ENCODE assay signal across 20 cellular contexts in the genomic region with DNA sequence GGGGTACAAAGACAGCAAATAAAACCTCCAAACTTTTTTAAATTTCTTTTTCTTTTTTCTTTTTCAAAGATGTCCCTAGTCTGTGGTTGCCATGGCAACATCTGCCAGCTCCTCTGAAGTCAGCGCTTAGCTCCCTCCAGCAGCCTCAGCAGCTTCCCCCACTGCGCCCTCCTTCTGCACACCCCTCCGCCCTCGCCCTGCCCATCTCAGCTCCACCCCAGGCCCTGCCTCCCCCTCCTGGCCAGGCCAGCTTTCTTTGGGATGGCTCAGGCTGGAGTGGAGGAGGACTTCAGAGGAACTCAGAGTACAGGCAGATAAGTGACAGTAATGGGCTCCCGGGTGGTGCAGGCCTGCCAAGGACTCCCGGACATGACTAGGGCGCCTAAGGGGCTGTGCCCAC.
DNase-seq lines count a peak whose midpoint lies in the region; ATAC-seq and TF ChIP-seq lines count a peak whose summit lies in the region.
"Had no signal": no experiment of that assay in that cellular context is flagged by ENCODE, and none has a peak within 500 bp of the region (broad histone marks: within the 10 kb centered on the region; RNA-seq: fewer than 3 reads in every experiment).

No MANE protein-coding gene starts in this region.

- no peaks in the 10 kb centered on the region for H3K36me3 ChIP-seq in HEK293 (ENCODE audit: control insufficient read depth in 2 of 2, insufficient read depth in 1 of 2, low read length in 2 of 2)
- H3K36me3 ChIP-seq: ovary, transverse colon had no signal

- H3K9me3 Mint-ChIP-seq in brain: peaks cover 0 to 4% (median 0%) of the 10 kb centered on the region in 5 experiments
- H3K9me3 Mint-ChIP-seq: activated naive CD4-positive, alpha-beta T cell treated with anti-CD3 and anti-CD28 coated beads, Interleukin-2, amount 50 U/mL, for 24 hours; IgD-negative memory B cell had no signal

- TF ChIP-seq CTCF in HEK293 (tag by site-specific recombination; IDR thresholded peaks at IDR 0.05) (no peak), brain (conservative IDR thresholded peaks at IDR 0.05) (no peak)

- CTCF ChIA-PET in HEK293 (lab: Yijun Ruan, JAX): no interaction called here

- no peaks in the 10 kb centered on the region for H3K9me3 ChIP-seq in HEK293 (ENCODE audit: control insufficient read depth, insufficient read depth, low read depth, low read length)
- H3K9me3 ChIP-seq: ovary, transverse colon had no signal

- H3K4me1 Mint-ChIP-seq in brain: peaks cover 86% of the 10 kb centered on the region
- H3K4me1 Mint-ChIP-seq: IgD-negative memory B cell had no signal

- H3K4me1 ChIP-seq in HEK293 (ENCODE audit: control insufficient read depth, insufficient read depth, low read length): peaks cover 6% of the 10 kb centered on the region
- H3K4me1 ChIP-seq: transverse colon had no signal

- no peak overlapping the region for H3K27ac ChIP-seq in HEK293 (ENCODE audit: extremely low read depth, low read depth, low read length)
- H3K27ac ChIP-seq: hepatocyte, ovary, transverse colon had no signal

- no peaks in the 10 kb centered on the region for H3K36me3 Mint-ChIP-seq in brain
- H3K36me3 Mint-ChIP-seq: activated naive CD4-positive, alpha-beta T cell treated with anti-CD3 and anti-CD28 coated beads, Interleukin-2, amount 50 U/mL, for 24 hours; IgD-negative memory B cell had no signal

- POLR2A ChIA-PET in HEK293 (lab: Yijun Ruan, JAX): no interaction called here

- H3K27me3 Mint-ChIP-seq in brain: peaks cover 3% of the 10 kb centered on the region
- H3K27me3 Mint-ChIP-seq: activated naive CD4-positive, alpha-beta T cell treated with anti-CD3 and anti-CD28 coated beads, Interleukin-2, amount 50 U/mL, for 24 hours had no signal

- peak overlapping the region in 4 of 5 experiments; percentile 29 to 79 (median 56) for H3K27ac Mint-ChIP-seq in brain
- H3K27ac Mint-ChIP-seq: activated naive CD4-positive, alpha-beta T cell treated with anti-CD3 and anti-CD28 coated beads, Interleukin-2, amount 50 U/mL, for 24 hours; IgD-negative memory B cell had no signal

- H3K4me3 Mint-ChIP-seq in brain: no peak overlapping the region
- H3K4me3 Mint-ChIP-seq: activated naive CD4-positive, alpha-beta T cell treated with anti-CD3 and anti-CD28 coated beads, Interleukin-2, amount 50 U/mL, for 24 hours; IgD-negative memory B cell had no signal

- DNase-seq in C1 segment of cervical spinal cord (lab: John Stamatoyannopoulos, UW) (peak in 10 of 14 donors; percentile 7 to 83 (median 34)), midbrain (lab: John Stamatoyannopoulos, UW) (peak; percentile 41), NCI-H146 treated with DMSO at 0.1 percent for 48 hours (lab: John Stamatoyannopoulos, UW; ENCODE audit: unreplicated experiment) (no peak), DMS79 (lab: John Stamatoyannopoulos, UW) (no peak)
- no peak for DNase-seq in effector CD8-positive, alpha-beta T cell (lab: John Stamatoyannopoulos, UW)
- DNase-seq: activated T-cell treated with anti-CD3 and anti-CD28 coated beads for 4 hours; effector memory CD4-positive, alpha-beta T cell; left cardiac atrium; NCI-H1048; NCI-H345; ovary; Right ventricle myocardium superior; stimulated activated CD4-positive, alpha-beta T cell treated with anti-CD3 and anti-CD28 coated beads, Interleukin-4, amount 100 ng/mL, for 4 hours; transverse colon had no signal

- no peak overlapping the region for H3K4me3 ChIP-seq in HEK293 (ENCODE audit: low read depth, low read length)
- H3K4me3 ChIP-seq: hepatocyte, ovary, transverse colon had no signal

- ATAC-seq in GM18502 (IDR thresholded peaks at IDR 0.05; ENCODE audit: poor library complexity, unreplicated experiment): no peak

TF ChIP-seq in HEK293, 187 proteins besides CTCF, POLR2A, EP300 and RAD21:
- no peak for TF ChIP-seq ZNF10 (tag by site-specific recombination; IDR thresholded peaks at IDR 0.05)
- no peak for TF ChIP-seq SP3 (tag by site-specific recombination; IDR thresholded peaks at IDR 0.05)
- TF ChIP-seq ZNF677 (tag by site-specific recombination; IDR thresholded peaks at IDR 0.05): no peak
- TF ChIP-seq KLF1 (tag by site-specific recombination; IDR thresholded peaks at IDR 0.05): peak; percentile 35
- TF ChIP-seq ZFHX2 (tag by site-specific recombination; conservative IDR thresholded peaks at IDR 0.05): peak; percentile 36
- TF ChIP-seq ZNF548 (tag by site-specific recombination; IDR thresholded peaks at IDR 0.05): no peak
- no peak for TF ChIP-seq ZNF792 (tag by site-specific recombination; IDR thresholded peaks at IDR 0.05)
- TF ChIP-seq, protein P1, sequence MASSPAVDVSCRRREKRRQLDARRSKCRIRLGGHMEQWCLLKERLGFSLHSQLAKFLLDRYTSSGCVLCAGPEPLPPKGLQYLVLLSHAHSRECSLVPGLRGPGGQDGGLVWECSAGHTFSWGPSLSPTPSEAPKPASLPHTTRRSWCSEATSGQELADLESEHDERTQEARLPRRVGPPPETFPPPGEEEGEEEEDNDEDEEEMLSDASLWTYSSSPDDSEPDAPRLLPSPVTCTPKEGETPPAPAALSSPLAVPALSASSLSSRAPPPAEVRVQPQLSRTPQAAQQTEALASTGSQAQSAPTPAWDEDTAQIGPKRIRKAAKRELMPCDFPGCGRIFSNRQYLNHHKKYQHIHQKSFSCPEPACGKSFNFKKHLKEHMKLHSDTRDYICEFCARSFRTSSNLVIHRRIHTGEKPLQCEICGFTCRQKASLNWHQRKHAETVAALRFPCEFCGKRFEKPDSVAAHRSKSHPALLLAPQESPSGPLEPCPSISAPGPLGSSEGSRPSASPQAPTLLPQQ (tag by site-specific recombination; IDR thresholded peaks at IDR 0.05): no peak
- TF ChIP-seq, protein P2, sequence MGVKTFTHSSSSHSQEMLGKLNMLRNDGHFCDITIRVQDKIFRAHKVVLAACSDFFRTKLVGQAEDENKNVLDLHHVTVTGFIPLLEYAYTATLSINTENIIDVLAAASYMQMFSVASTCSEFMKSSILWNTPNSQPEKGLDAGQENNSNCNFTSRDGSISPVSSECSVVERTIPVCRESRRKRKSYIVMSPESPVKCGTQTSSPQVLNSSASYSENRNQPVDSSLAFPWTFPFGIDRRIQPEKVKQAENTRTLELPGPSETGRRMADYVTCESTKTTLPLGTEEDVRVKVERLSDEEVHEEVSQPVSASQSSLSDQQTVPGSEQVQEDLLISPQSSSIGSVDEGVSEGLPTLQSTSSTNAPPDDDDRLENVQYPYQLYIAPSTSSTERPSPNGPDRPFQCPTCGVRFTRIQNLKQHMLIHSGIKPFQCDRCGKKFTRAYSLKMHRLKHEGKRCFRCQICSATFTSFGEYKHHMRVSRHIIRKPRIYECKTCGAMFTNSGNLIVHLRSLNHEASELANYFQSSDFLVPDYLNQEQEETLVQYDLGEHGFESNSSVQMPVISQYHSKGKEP (tag by site-specific recombination; IDR thresholded peaks at IDR 0.05): no peak
- TF ChIP-seq ZNF16 (tag by site-specific recombination; IDR thresholded peaks at IDR 0.05; ENCODE audit: low read depth): no peak
- no peak for TF ChIP-seq TCF7L2 (IDR thresholded peaks at IDR 0.05; ENCODE audit: borderline replicate concordance, low read depth, low read length)
- TF ChIP-seq ZNF335 (tag by site-specific recombination; conservative IDR thresholded peaks at IDR 0.05): no peak
- no peak for TF ChIP-seq ZNF596 (tag by site-specific recombination; IDR thresholded peaks at IDR 0.05)
- TF ChIP-seq ZEB2 (tag by site-specific recombination; IDR thresholded peaks at IDR 0.05): no peak
- TF ChIP-seq ZNF621 (tag by site-specific recombination; IDR thresholded peaks at IDR 0.05): no peak
- TF ChIP-seq, protein P3, sequence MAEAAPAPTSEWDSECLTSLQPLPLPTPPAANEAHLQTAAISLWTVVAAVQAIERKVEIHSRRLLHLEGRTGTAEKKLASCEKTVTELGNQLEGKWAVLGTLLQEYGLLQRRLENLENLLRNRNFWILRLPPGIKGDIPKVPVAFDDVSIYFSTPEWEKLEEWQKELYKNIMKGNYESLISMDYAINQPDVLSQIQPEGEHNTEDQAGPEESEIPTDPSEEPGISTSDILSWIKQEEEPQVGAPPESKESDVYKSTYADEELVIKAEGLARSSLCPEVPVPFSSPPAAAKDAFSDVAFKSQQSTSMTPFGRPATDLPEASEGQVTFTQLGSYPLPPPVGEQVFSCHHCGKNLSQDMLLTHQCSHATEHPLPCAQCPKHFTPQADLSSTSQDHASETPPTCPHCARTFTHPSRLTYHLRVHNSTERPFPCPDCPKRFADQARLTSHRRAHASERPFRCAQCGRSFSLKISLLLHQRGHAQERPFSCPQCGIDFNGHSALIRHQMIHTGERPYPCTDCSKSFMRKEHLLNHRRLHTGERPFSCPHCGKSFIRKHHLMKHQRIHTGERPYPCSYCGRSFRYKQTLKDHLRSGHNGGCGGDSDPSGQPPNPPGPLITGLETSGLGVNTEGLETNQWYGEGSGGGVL (tag by site-specific recombination; IDR thresholded peaks at IDR 0.05): 0 out of 2 replicates have a peak, but pooled peaks have one; percentile 16
- no peak for TF ChIP-seq ZNF707 (tag by site-specific recombination; IDR thresholded peaks at IDR 0.05)
- TF ChIP-seq ZNF426 (tag by site-specific recombination; IDR thresholded peaks at IDR 0.05): no peak
- TF ChIP-seq, protein P4, sequence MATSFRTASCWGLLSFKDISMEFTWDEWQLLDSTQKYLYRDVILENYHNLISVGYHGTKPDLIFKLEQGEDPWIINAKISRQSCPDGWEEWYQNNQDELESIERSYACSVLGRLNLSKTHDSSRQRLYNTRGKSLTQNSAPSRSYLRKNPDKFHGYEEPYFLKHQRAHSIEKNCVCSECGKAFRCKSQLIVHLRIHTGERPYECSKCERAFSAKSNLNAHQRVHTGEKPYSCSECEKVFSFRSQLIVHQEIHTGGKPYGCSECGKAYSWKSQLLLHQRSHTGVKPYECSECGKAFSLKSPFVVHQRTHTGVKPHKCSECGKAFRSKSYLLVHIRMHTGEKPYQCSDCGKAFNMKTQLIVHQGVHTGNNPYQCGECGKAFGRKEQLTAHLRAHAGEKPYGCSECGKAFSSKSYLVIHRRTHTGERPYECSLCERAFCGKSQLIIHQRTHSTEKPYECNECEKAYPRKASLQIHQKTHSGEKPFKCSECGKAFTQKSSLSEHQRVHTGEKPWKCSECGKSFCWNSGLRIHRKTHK (tag by site-specific recombination; IDR thresholded peaks at IDR 0.05): no peak
- TF ChIP-seq EGR2 (tag by site-specific recombination; IDR thresholded peaks at IDR 0.05; ENCODE audit: low read depth): peak; percentile 36; the same call in 1 of the 2 replicates

Comparison
In these comparisons a context has a peak if more than half of its experiments do, and no peak if none do; other contexts are left out.
1. DNase-seq: peak in C1 segment of cervical spinal cord (10 of 14) and midbrain (single experiment); none in effector CD8-positive, alpha-beta T cell (single experiment), NCI-H146 treated with DMSO at 0.1 percent for 48 hours (single experiment) and DMS79 (single experiment).